In the genomic region with DNA sequence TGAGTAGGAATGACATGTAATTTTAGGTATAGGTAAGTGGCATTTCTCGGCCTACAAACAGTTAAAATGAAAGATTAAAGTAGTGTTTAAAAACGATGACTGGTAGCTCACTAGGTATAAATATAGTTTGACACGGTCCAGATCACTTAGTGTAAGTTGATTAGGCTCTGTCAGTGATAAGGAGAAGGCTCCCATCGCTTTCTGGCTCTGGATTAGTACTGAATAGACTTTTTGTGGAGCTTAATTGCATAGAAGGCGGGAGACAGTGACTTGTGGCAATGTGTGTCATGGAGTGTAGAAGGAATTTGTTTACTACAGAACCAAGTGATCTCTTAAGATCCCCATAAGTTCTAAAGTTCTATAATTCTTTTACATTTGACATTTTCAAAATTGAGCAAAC, we compare ENCODE assay signal across 15 cellular contexts. TPM values are rescaled to one million over a fixed set of nuclear protein-coding genes. Genes with fewer than 3 reads are reported as not detected.
DNase-seq lines count a peak whose midpoint lies in the region; ATAC-seq and TF ChIP-seq lines count a peak whose summit lies in the region.
"Had no signal": no experiment of that assay in that cellular context is flagged by ENCODE, and none has a peak within 500 bp of the region (broad histone marks: within the 10 kb centered on the region; RNA-seq: fewer than 3 reads in every experiment).

No MANE protein-coding gene starts in this region.

- TF ChIP-seq EP300 in transverse colon (IDR thresholded peaks at IDR 0.05; ENCODE audit: low read depth), result no peak

- H3K36me3 ChIP-seq in mammary epithelial cell (ENCODE audit: insufficient read depth, low read length), result peaks cover 23% of the 10 kb centered on the region
- H3K36me3 ChIP-seq in transverse colon, result no peaks in the 10 kb centered on the region
- peaks cover 11% of the 10 kb centered on the region for H3K36me3 ChIP-seq in SJCRH30

- H3K9me3 ChIP-seq in mammary epithelial cell (replicated peaks; ENCODE audit: insufficient read depth, low read length), result no peaks in the 10 kb centered on the region
- no peaks in the 10 kb centered on the region for H3K9me3 ChIP-seq in transverse colon
- H3K9me3 ChIP-seq in SJCRH30 (replicated peaks), result no peaks in the 10 kb centered on the region
- H3K9me3 ChIP-seq: tibial nerve had no signal

- no peaks in the 10 kb centered on the region for H3K27me3 ChIP-seq in mammary epithelial cell (ENCODE audit: insufficient read depth, low read length)
- no peaks in the 10 kb centered on the region for H3K27me3 ChIP-seq in transverse colon
- no peaks in the 10 kb centered on the region for H3K27me3 ChIP-seq in SJCRH30
- H3K27me3 ChIP-seq: foreskin keratinocyte, tibial nerve had no signal

- CTCF ChIA-PET in MCF 10A (lab: Yijun Ruan, JAX) (interaction anchor here (0.6 to 2.4 kb wide), 15 partner anchors 8 to 1914 kb away, joined by 3 to 14 read pairs (median 5); no protein-coding TSS in a partner anchor), mammary epithelial cell (lab: Charles Lee; ENCODE audit: low non-redundant PET) (no interaction called here)

- no peak for TF ChIP-seq CTCF in MCF 10A (IDR thresholded peaks at IDR 0.05; ENCODE audit: unreplicated experiment)
- TF ChIP-seq CTCF in mammary epithelial cell (conservative IDR thresholded peaks at IDR 0.05 in 1 of 2, IDR thresholded peaks at IDR 0.05 in 1 of 2; ENCODE audit: extremely low read depth in 1 of 2, insufficient read depth in 1 of 2, low read depth in 1 of 2, low read length in 2 of 2), result no peak
- no peak for TF ChIP-seq CTCF in nephron (IDR thresholded peaks at IDR 0.05; ENCODE audit: unreplicated experiment in 3 of 3)
- no peak for TF ChIP-seq CTCF in transverse colon (IDR thresholded peaks at IDR 0.05)

- no peak overlapping the region for H3K4me2 ChIP-seq in mammary epithelial cell (ENCODE audit: insufficient read depth, low read depth, low read length)
- H3K4me2 ChIP-seq: KMS-11 had no signal

- no peak for TF ChIP-seq POLR2A in transverse colon (IDR thresholded peaks at IDR 0.05)

- H3K9ac ChIP-seq in mammary epithelial cell (ENCODE audit: insufficient read depth, low read length), result no peak overlapping the region
- H3K9ac ChIP-seq: KMS-11 had no signal

- peak; percentile 54 for ATAC-seq in Right ventricle myocardium superior (ENCODE audit: poor library complexity)
- no peak for ATAC-seq in activated T-helper 17 cell treated with anti-CD3 and anti-CD28 coated beads, Interleukin-2, amount 50 U/mL, for 72 hours (replicated peaks)

- POLR2A ChIA-PET in MCF 10A (lab: Yijun Ruan, JAX), result interaction anchor here (0.6 to 15.4 kb wide), 22 partner anchors 7 to 1884 kb away, joined by 3 to 517 read pairs (median 6); partner anchors contain the start of genes APMAP, GINS1 and PYGB

- H3K36me3 Mint-ChIP-seq in MCF 10A (ENCODE audit: insufficient read depth, unreplicated experiment) (peaks cover 81% of the 10 kb centered on the region), nephron (ENCODE audit: low read depth) (peaks cover 34% of the 10 kb centered on the region)
- peaks cover 11% of the 10 kb centered on the region for H3K36me3 Mint-ChIP-seq in activated T-helper 17 cell treated with anti-CD3 and anti-CD28 coated beads, Interleukin-2, amount 50 U/mL, for 72 hours (ENCODE audit: low read depth)

- H3K4me3 ChIP-seq in mammary epithelial cell (replicated peaks in 1 of 3; ENCODE audit: insufficient read depth in 1 of 3, low read depth in 2 of 3, low read length in 3 of 3) (no peak overlapping the region), transverse colon (no peak overlapping the region), SJCRH30 (no peak overlapping the region)
- H3K4me3 ChIP-seq: tibial nerve had no signal

- in situ Hi-C loops in mammary epithelial cell (cut with MboI; ENCODE audit: low sequenced_read_pairs in 2 of 2), result loop anchor here (5.0 to 25.0 kb wide), 3 partner anchors 57 to 260 kb away; partner anchors contain the start of genes ABHD12 (in 1 of the 2), APMAP (in 1 of the 2) and ENTPD6 (in 1 of the 2)
- in situ Hi-C loops in transverse colon (cut with MboI; ENCODE audit: low pct_ligation_motif_present in 1 of 4, low pct_unique_long_range_greater_than_20kb in 1 of 4, low sequenced_read_pairs in 3 of 4), result no loop called here

- no peaks in the 10 kb centered on the region for H3K27me3 Mint-ChIP-seq in MCF 10A (ENCODE audit: insufficient read depth, unreplicated experiment)
- H3K27me3 Mint-ChIP-seq in nephron (ENCODE audit: low read depth), result peaks cover 4% of the 10 kb centered on the region
- H3K27me3 Mint-ChIP-seq in activated T-helper 17 cell treated with anti-CD3 and anti-CD28 coated beads, Interleukin-2, amount 50 U/mL, for 72 hours, result no peaks in the 10 kb centered on the region
- H3K27me3 Mint-ChIP-seq: progenitor cell of endocrine pancreas had no signal

- H3K4me3 Mint-ChIP-seq in MCF 10A (ENCODE audit: unreplicated experiment) (peak overlapping the region; percentile 93), nephron (no peak overlapping the region)
- no peak overlapping the region for H3K4me3 Mint-ChIP-seq in activated T-helper 17 cell treated with anti-CD3 and anti-CD28 coated beads, Interleukin-2, amount 50 U/mL, for 72 hours
- H3K4me3 Mint-ChIP-seq: immature natural killer cell had no signal

- H3K27ac ChIP-seq in mammary epithelial cell (ENCODE audit: insufficient read depth, low read depth, low read length) (no peak overlapping the region), transverse colon (peak overlapping the region; percentile 61 to 97 (median 80)), SJCRH30 (no peak overlapping the region)
- H3K27ac ChIP-seq: foreskin keratinocyte, KMS-11 had no signal

- H3K4me1 ChIP-seq in mammary epithelial cell (ENCODE audit: insufficient read depth, low read length) (peaks cover 46% of the 10 kb centered on the region), transverse colon (peaks cover 52 to 92% (median 78%) of the 10 kb centered on the region in 4 donors), SJCRH30 (peaks cover 32% of the 10 kb centered on the region)

- H2AFZ ChIP-seq in mammary epithelial cell (ENCODE audit: low read depth, low read length), result no peak overlapping the region

- H3K4me1 Mint-ChIP-seq in MCF 10A (ENCODE audit: insufficient read depth, unreplicated experiment) (peaks cover 43% of the 10 kb centered on the region), nephron (peaks cover 33% of the 10 kb centered on the region)
- H3K4me1 Mint-ChIP-seq in activated T-helper 17 cell treated with anti-CD3 and anti-CD28 coated beads, Interleukin-2, amount 50 U/mL, for 72 hours, result peaks cover 7% of the 10 kb centered on the region

- dilution Hi-C loops in mammary epithelial cell (cut with HindIII; ENCODE audit: low sequenced_read_pairs), result loop anchor here (5.0 kb wide), 1 partner anchor 62 kb away; no protein-coding TSS in a partner anchor

- no TSS peak for BruUV-seq in MCF 10A (replicated peaks; lab: Mats Ljungman, UMichigan)
- no TSS peak for BruUV-seq in mammary epithelial cell (replicated peaks; lab: Mats Ljungman, UMichigan)

- DNase-seq in MCF 10A (ENCODE audit: unreplicated experiment), result no peak
- no peak for DNase-seq in mammary epithelial cell
- no peak for DNase-seq in Right ventricle myocardium superior
- peak; percentile 3 for DNase-seq in transverse colon
- DNase-seq in iPS-NIHi7 (ENCODE audit: extremely low spot score), result no peak
- DNase-seq in SJCRH30, result no peak
- DNase-seq: activated naive CD4-positive, alpha-beta T cell; foreskin keratinocyte; GDM1; immature natural killer cell had no signal

- WGBS in mammary epithelial cell (ENCODE audit: low coverage, missing lambda C conversion rate), result 61% methylated on average over 5 of the region's 5 CpGs
- WGBS in transverse colon (ENCODE audit: low coverage in 1 of 2), 2 donors, result 56 to 81% methylated on average over 2 to 5 of the region's 5 CpGs

- H3K79me2 ChIP-seq in mammary epithelial cell (ENCODE audit: insufficient read depth, low read length), result peaks cover 100% of the 10 kb centered on the region

- H3K9me3 Mint-ChIP-seq in MCF 10A (ENCODE audit: unreplicated experiment) (no peaks in the 10 kb centered on the region), nephron (peaks cover 7% of the 10 kb centered on the region)
- no peaks in the 10 kb centered on the region for H3K9me3 Mint-ChIP-seq in activated T-helper 17 cell treated with anti-CD3 and anti-CD28 coated beads, Interleukin-2, amount 50 U/mL, for 72 hours
- H3K9me3 Mint-ChIP-seq: immature natural killer cell had no signal

- peaks cover 46% of the 10 kb centered on the region for H4K20me1 ChIP-seq in mammary epithelial cell (ENCODE audit: insufficient read depth, low read length)

- peak overlapping the region; percentile 87 for H3K27ac Mint-ChIP-seq in MCF 10A (ENCODE audit: low read depth, unreplicated experiment)
- H3K27ac Mint-ChIP-seq in nephron, result peak overlapping the region in 2 of 3 experiments; percentile 22 to 50
- no peak overlapping the region for H3K27ac Mint-ChIP-seq in activated T-helper 17 cell treated with anti-CD3 and anti-CD28 coated beads, Interleukin-2, amount 50 U/mL, for 72 hours
- H3K27ac Mint-ChIP-seq: immature natural killer cell, progenitor cell of endocrine pancreas had no signal

- intact Hi-C loops in MCF 10A (cut with micrococcal nuclease), result loop anchor here (5.0 kb wide), 1 partner anchor 143 kb away; no protein-coding TSS in a partner anchor
- intact Hi-C loops in mammary epithelial cell (cut with micrococcal nuclease), result no loop called here
- intact Hi-C loops in Right ventricle myocardium superior (cut with DNase I), result loop anchor here (10.0 kb wide), 1 partner anchor 200 kb away; the partner anchor contains the start of gene ACSS1
- intact Hi-C loops in transverse colon (cut with DNase I; ENCODE audit: low total_unique reads), result no loop called here

RNA-seq across cellular contexts. Expression of gene PYGB, which starts 6.7 kb away (rescaled TPM):
- 375 and 435 TPM in 2 replicates for total RNA-seq in MCF 10A (2022)
- total RNA-seq in mammary epithelial cell, result 1,000 to 10,000 TPM in 1 of 2 donors, 100 to 1,000 TPM in 1; 475 to 1,432 TPM
- polyA plus RNA-seq in mammary epithelial cell, result 284 TPM
- 595 TPM for polyA minus RNA-seq in mammary epithelial cell
- 170 TPM for total RNA-seq in Right ventricle myocardium superior
- 100 to 1,000 TPM; 195 to 554 (median 359) TPM for total RNA-seq in transverse colon
- 10 to 100 TPM; 15.4 to 27.0 TPM for total RNA-seq in activated T-helper 17 cell treated with anti-CD3 and anti-CD28 coated beads, Interleukin-2, amount 50 U/mL, for 72 hours
- 39.1 and 42.3 TPM in 2 replicates for total RNA-seq in SJCRH30 (2014; rRNA removed; shearing (Covaris generic))

RNA-seq across cellular contexts. Expression of gene ENTPD6, which starts 59.1 kb away (rescaled TPM):
- 98.0 and 99.5 TPM in 2 replicates for total RNA-seq in MCF 10A (2022)
- total RNA-seq in mammary epithelial cell, result 100 to 1,000 TPM in 1 of 2 donors, 10 to 100 TPM in 1; 82.9 to 130 TPM
- polyA plus RNA-seq in mammary epithelial cell, result 127 TPM
- 195 TPM for polyA minus RNA-seq in mammary epithelial cell
- 118 TPM for total RNA-seq in Right ventricle myocardium superior
- 100 to 1,000 TPM; 163 to 261 (median 224) TPM for total RNA-seq in transverse colon
- total RNA-seq in activated T-helper 17 cell treated with anti-CD3 and anti-CD28 coated beads, Interleukin-2, amount 50 U/mL, for 72 hours, result 10 to 100 TPM; 40.0 to 46.2 TPM
- total RNA-seq in SJCRH30 (2014; rRNA removed; shearing (Covaris generic)), result 53.5 and 53.6 TPM in 2 replicates

Comparison
In these comparisons a context has a peak if more than half of its experiments do, and no peak if none do; other contexts are left out.
1. intact Hi-C loops: an anchor here in MCF 10A (5.0 kb wide) and Right ventricle myocardium superior (10.0 kb wide); none called in mammary epithelial cell and transverse colon.
2. H3K27ac ChIP-seq: peak in transverse colon (4 of 4); none in mammary epithelial cell (single experiment) and SJCRH30 (single experiment).
3. in situ Hi-C loops: an anchor here in mammary epithelial cell (5.0 to 25.0 kb wide); none called in transverse colon.